Comparison of ENCODE assay signal across 9 cellular contexts in genomic region chr5:150426165-150426564, GRCh38. TPM values are rescaled to one million over a fixed set of nuclear protein-coding genes. Genes with fewer than 3 reads are reported as not detected.
DNase-seq lines count a peak whose midpoint lies in the region; FAIRE-seq lines count a peak whose summit lies in the region.
"Not testable (repeated sequence)": the region's sequence is repeated elsewhere in the genome, so short reads cannot be mapped to it uniquely, and the experiment has no call there.
"Had no signal": no experiment of that assay in that cellular context is flagged by ENCODE, and none has a peak within 500 bp of the region (broad histone marks: within the 10 kb centered on the region; RNA-seq: fewer than 3 reads in every experiment).

No MANE protein-coding gene starts in this region.

- DNase-seq in frontal cortex (ENCODE audit: low spot score in 2 of 2), result not testable (repeated sequence)
- peak; percentile 74 for DNase-seq in midbrain (lab: John Stamatoyannopoulos, UW)
- DNase-seq in putamen (ENCODE audit: low spot score), result peak; percentile 80
- DNase-seq in substantia nigra (lab: John Stamatoyannopoulos, UW), result peak in 4 of 49 donors; percentile 14 to 72 (median 22)

- peak; percentile 85 for FAIRE-seq in frontal cortex (lab: Jason Lieb, UNC)

- not testable (repeated sequence) for H3K27me3 ChIP-seq in layer of hippocampus (ENCODE audit: control insufficient read depth, insufficient read depth, low read length)

- H3K27ac ChIP-seq in angular gyrus (ENCODE audit: low read depth, low read length) (peak overlapping the region; percentile 93), cingulate gyrus (ENCODE audit: low read depth, low read length) (peak overlapping the region; percentile 90), layer of hippocampus (ENCODE audit: low read depth, low read length) (peak overlapping the region; percentile 92), substantia nigra (ENCODE audit: low read depth, low read length, poor library complexity, severe bottlenecking) (peak overlapping the region; percentile 71)

RNA-seq across cellular contexts. Expression of gene CD74, which starts 13.5 kb away (rescaled TPM):
- total RNA-seq in frontal cortex, result 3.3 TPM
- total RNA-seq: A172, A673 had no signal

RNA-seq across cellular contexts. Expression of gene RPS14, which starts 23.4 kb away (rescaled TPM):
- total RNA-seq in frontal cortex, result 3,224 TPM
